8 cellular contexts compared by ENCODE assay signal in genomic region chr19:19361075-19361594, GRCh38. TPM values are rescaled to one million over a fixed set of nuclear protein-coding genes. Genes with fewer than 3 reads are reported as not detected.
DNase-seq lines count a peak whose midpoint lies in the region; ATAC-seq, FAIRE-seq and TF ChIP-seq lines count a peak whose summit lies in the region.

No MANE protein-coding gene starts in this region.

- intact Hi-C loops in activated B cell treated with CpG ODN at 0.5 μM for 24 hours (cut with micrococcal nuclease), result loop anchor here (1.0 to 5.0 kb wide), 3 partner anchors 129 to 281 kb away; partner anchors contain the start of gene GMIP

- ATAC-seq in HG02885 (IDR thresholded peaks at IDR 0.05; ENCODE audit: poor library complexity, unreplicated experiment), result peak; percentile 72
- peak; percentile 68 for ATAC-seq in activated B cell treated with CpG ODN at 0.5 μM for 24 hours (ENCODE audit: low read depth)
- no peak for ATAC-seq in GM21381 (IDR thresholded peaks at IDR 0.05; ENCODE audit: unreplicated experiment)

- H3K27ac Mint-ChIP-seq in activated B cell treated with CpG ODN at 0.5 μM for 24 hours, result peak overlapping the region; percentile 57

- no peak for FAIRE-seq in bronchial epithelial cell (lab: Jason Lieb, UNC)

- H3K4me3 ChIP-seq in bronchial epithelial cell (ENCODE audit: low read depth, low read length), result no peak overlapping the region

- CTCF ChIA-PET in activated B cell treated with CpG ODN at 0.5 μM for 24 hours (lab: Charles Lee), result interaction anchor here (0.9 to 1.1 kb wide), 2 partner anchors 129 kb away, joined by 5 read pairs; no protein-coding TSS in a partner anchor

- TF ChIP-seq CTCF in GM12801 (IDR thresholded peaks at IDR 0.05; ENCODE audit: extremely low read depth, insufficient read length) (peak; percentile 29), activated B cell treated with CpG ODN at 0.5 μM for 24 hours (IDR thresholded peaks at IDR 0.05) (peak; percentile 87), bronchial epithelial cell (IDR thresholded peaks at IDR 0.05; ENCODE audit: insufficient read depth, low read length, severe bottlenecking) (peak; percentile 80)

- H3K36me3 Mint-ChIP-seq in activated B cell treated with CpG ODN at 0.5 μM for 24 hours (ENCODE audit: low read depth), result peaks cover 23% of the 10 kb centered on the region

- H3K4me1 Mint-ChIP-seq in activated B cell treated with CpG ODN at 0.5 μM for 24 hours, result peaks cover 23% of the 10 kb centered on the region

- H3K27me3 ChIP-seq in bronchial epithelial cell (ENCODE audit: control insufficient read depth, insufficient read depth, low read length), result no peaks in the 10 kb centered on the region

- peak; percentile 67 for DNase-seq in NCI-H2227 treated with DMSO at 0.1 percent for 48 hours (lab: John Stamatoyannopoulos, UW)
- peak; percentile 54 for DNase-seq in activated B cell treated with CpG ODN at 0.5 μM for 24 hours
- DNase-seq in bronchial epithelial cell (ENCODE audit: low read depth), result peak; percentile 72
- DNase-seq in kidney glomerular epithelial cell (lab: John Stamatoyannopoulos, UW), result peak; percentile 69
- peak; percentile 78 for DNase-seq in stimulated activated CD4-positive, alpha-beta T cell treated with anti-CD3 and anti-CD28 coated beads, Interleukin-1b, Interleukin-23, amount 100 ng/mL, for 48 hours

- peak overlapping the region; percentile 74 for H3K4me3 Mint-ChIP-seq in activated B cell treated with CpG ODN at 0.5 μM for 24 hours

- POLR2A ChIA-PET in activated B cell treated with CpG ODN at 0.5 μM for 24 hours (lab: Charles Lee), result interaction anchor here (0.8 to 1.7 kb wide), 3 partner anchors 12 to 282 kb away, joined by 3 to 6 read pairs (median 4); partner anchors contain the start of genes GATAD2A and GMIP

- H3K27me3 Mint-ChIP-seq in activated B cell treated with CpG ODN at 0.5 μM for 24 hours, result no peaks in the 10 kb centered on the region

- H3K36me3 ChIP-seq in bronchial epithelial cell (ENCODE audit: control insufficient read depth, insufficient read depth, low read length), result peaks cover 3% of the 10 kb centered on the region

- no peaks in the 10 kb centered on the region for H3K9me3 Mint-ChIP-seq in activated B cell treated with CpG ODN at 0.5 μM for 24 hours

RNA-seq across cellular contexts. Expression of gene MAU2, which starts 40.5 kb away (rescaled TPM):
- 107 and 126 TPM in 2 replicates for total RNA-seq in activated B cell treated with CpG ODN at 0.5 μM for 24 hours
- total RNA-seq in bronchial epithelial cell, result 12.1 and 16.8 TPM in 2 replicates

RNA-seq across cellular contexts. Expression of gene SUGP1, which starts 40.8 kb away (rescaled TPM):
- total RNA-seq in activated B cell treated with CpG ODN at 0.5 μM for 24 hours (68.6 and 73.0 TPM in 2 replicates), bronchial epithelial cell (18.7 and 36.4 TPM in 2 replicates)

RNA-seq across cellular contexts. Expression of gene GATAD2A, which starts 44.3 kb away (rescaled TPM):
- 116 and 126 TPM in 2 replicates for total RNA-seq in activated B cell treated with CpG ODN at 0.5 μM for 24 hours
- total RNA-seq in bronchial epithelial cell, result 48.4 and 49.0 TPM in 2 replicates

Comparison
In these comparisons a context has a peak if more than half of its experiments do, and no peak if none do; other contexts are left out.
1. CTCF ChIP-seq: peak in every context shown above with its lines; median percentile 87 in activated B cell treated with CpG ODN at 0.5 μM for 24 hours; 80 in bronchial epithelial cell; 29 in GM12801.